In the genomic region with DNA sequence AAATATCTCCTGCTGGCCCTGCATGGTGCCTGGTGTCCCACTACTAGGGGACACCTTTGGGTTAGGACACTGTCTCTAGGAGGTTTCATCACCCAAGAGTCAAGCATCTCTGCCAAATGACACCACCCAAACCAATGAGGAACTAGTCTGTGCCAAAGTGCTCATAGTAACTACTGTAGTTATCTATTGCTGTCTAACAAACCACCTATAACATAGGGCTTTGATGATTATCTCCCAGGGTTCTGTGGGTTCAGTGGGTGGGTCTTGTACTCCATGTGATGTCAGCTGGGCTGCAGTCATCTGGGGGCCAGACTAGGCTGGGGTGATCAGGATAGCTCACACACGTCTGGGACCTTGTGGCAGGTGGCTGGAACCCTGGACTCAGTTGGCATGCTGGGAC, we compare ENCODE assay signal across 15 cellular contexts.
"Had no signal": no experiment of that assay in that cellular context is flagged by ENCODE, and none has a peak within 500 bp of the region (broad histone marks: within the 10 kb centered on the region; RNA-seq: fewer than 3 reads in every experiment).

No MANE protein-coding gene starts in this region.

- H2AFZ ChIP-seq: neural progenitor cell had no signal

- H3K4me3 Mint-ChIP-seq: natural killer cell, neural progenitor cell had no signal

- H3K4me3 ChIP-seq: colonic mucosa, heart left ventricle, mucosa of descending colon, neural progenitor cell, ovary, right atrium auricular region had no signal

- H3K36me3 ChIP-seq: colonic mucosa, neural progenitor cell, ovary had no signal

- H3K4me1 ChIP-seq: colonic mucosa, neural progenitor cell had no signal

- H3K4me2 ChIP-seq: neural progenitor cell had no signal

- H3K4me1 Mint-ChIP-seq: neural progenitor cell had no signal

- H3K27ac ChIP-seq: colonic mucosa, heart left ventricle, neural progenitor cell, ovary, right atrium auricular region had no signal

- H3K9ac ChIP-seq: neural progenitor cell had no signal

- DNase-seq: colonic mucosa; dermis blood vessel endothelial cell; heart left ventricle; hippocampal formation; mucosa of descending colon; natural killer cell; nucleus accumbens; ovary; small intestine; stimulated activated CD4-positive, alpha-beta T cell treated with anti-CD3 and anti-CD28 coated beads, Interleukin-12 subunit alpha, Interleukin-12 subunit beta, amount 100 ng/mL, for 4 hours; stimulated activated naive CD4-positive, alpha-beta T cell treated with Interleukin-2 at 50 U/mL for 16 hours; trophoblast cell had no signal

- ATAC-seq: esophagus mucosa, heart left ventricle, mucosa of descending colon had no signal

- H3K9me3 ChIP-seq: colonic mucosa, heart left ventricle, mucosa of descending colon, ovary, right atrium auricular region had no signal

- H3K9me3 Mint-ChIP-seq: natural killer cell had no signal

- H3K36me3 Mint-ChIP-seq: natural killer cell, neural progenitor cell had no signal

- H3K27ac Mint-ChIP-seq: natural killer cell, neural progenitor cell had no signal

- H3K27me3 ChIP-seq: colonic mucosa, heart left ventricle, neural progenitor cell, ovary, right atrium auricular region had no signal
